ENCODE assay signal across 12 cellular contexts in genomic region chr13:92224052-92224821, GRCh38.
DNase-seq lines count a peak whose midpoint lies in the region; ATAC-seq and TF ChIP-seq lines count a peak whose summit lies in the region.
"Had no signal": no experiment of that assay in that cellular context is flagged by ENCODE, and none has a peak within 500 bp of the region (broad histone marks: within the 10 kb centered on the region; RNA-seq: fewer than 3 reads in every experiment).

No MANE protein-coding gene starts in this region.

- intact Hi-C loops in prostate gland (cut with DNase I), result no loop called here

- no peaks in the 10 kb centered on the region for H3K27me3 ChIP-seq in prostate gland (replicated peaks; ENCODE audit: insufficient read depth)

- H3K27ac ChIP-seq in prostate gland, result peak overlapping the region; percentile 59 to 66

- TF ChIP-seq CTCF in fibroblast of mammary gland (conservative IDR thresholded peaks at IDR 0.05; ENCODE audit: control insufficient read depth, insufficient read depth, low read depth, low read length) (no peak), prostate gland (IDR thresholded peaks at IDR 0.05) (no peak)

- TF ChIP-seq POLR2A in prostate gland (IDR thresholded peaks at IDR 0.05), result no peak

- H3K4me3 ChIP-seq in fibroblast of mammary gland (ENCODE audit: control insufficient read depth, low read depth, low read length) (no peak overlapping the region), prostate gland (no peak overlapping the region)

- peaks cover 3% of the 10 kb centered on the region for H3K4me1 ChIP-seq in prostate gland (replicated peaks)

- H3K9me3 ChIP-seq in prostate gland, result no peaks in the 10 kb centered on the region

- DNase-seq in SIG-M5 (lab: John Stamatoyannopoulos, UW), result peak; percentile 12
- peak; percentile 94 for DNase-seq in fibroblast of mammary gland (ENCODE audit: low read depth)
- no peak for DNase-seq in prostate gland (ENCODE audit: low spot score)
- no peak for DNase-seq in NCI-H524 treated with DMSO at 0.1 percent for 48 hours (lab: John Stamatoyannopoulos, UW)
- no peak for DNase-seq in cerebellar cortex (ENCODE audit: low spot score)
- DNase-seq: activated B cell treated with CpG ODN at 0.5 μM for 24 hours, Calu3, NCI-H82 had no signal

- H3K36me3 ChIP-seq in prostate gland, result no peaks in the 10 kb centered on the region

- WGBS in prostate gland, result 23% methylated on average over 5 of the region's 5 CpGs

- peak; percentile 76 for ATAC-seq in GM18870 (IDR thresholded peaks at IDR 0.05; ENCODE audit: unreplicated experiment)
- ATAC-seq in HG03442 (IDR thresholded peaks at IDR 0.05; ENCODE audit: unreplicated experiment), result no peak
- no peak for ATAC-seq in GM19452 (IDR thresholded peaks at IDR 0.05; ENCODE audit: unreplicated experiment)
- ATAC-seq: HepG2 had no signal

Comparison
In these comparisons a context has a peak if more than half of its experiments do, and no peak if none do; other contexts are left out.
1. DNase-seq: peak in SIG-M5 (single experiment) and fibroblast of mammary gland (single experiment); none in prostate gland (single experiment), NCI-H524 treated with DMSO at 0.1 percent for 48 hours (single experiment) and cerebellar cortex (single experiment).